14 cellular contexts compared by ENCODE assay signal in genomic region chr18:6781846-6782245, GRCh38. TPM values are rescaled to one million over a fixed set of nuclear protein-coding genes. Genes with fewer than 3 reads are reported as not detected.
DNase-seq lines count a peak whose midpoint lies in the region; ATAC-seq, FAIRE-seq and TF ChIP-seq lines count a peak whose summit lies in the region.
"Had no signal": no experiment of that assay in that cellular context is flagged by ENCODE, and none has a peak within 500 bp of the region (broad histone marks: within the 10 kb centered on the region; RNA-seq: fewer than 3 reads in every experiment).

No MANE protein-coding gene starts in this region.

- H3K9me3 ChIP-seq in subcutaneous abdominal adipose tissue (ENCODE audit: control insufficient read depth in 5 of 5, low read length in 5 of 5) = no peaks in the 10 kb centered on the region
- H3K9me3 ChIP-seq: esophagus muscularis mucosa had no signal

- H3K4me3 ChIP-seq in bronchial epithelial cell (ENCODE audit: low read depth, low read length) (no peak overlapping the region), subcutaneous abdominal adipose tissue (ENCODE audit: low read depth in 1 of 5, low read length in 5 of 5) (no peak overlapping the region)
- H3K4me3 ChIP-seq: esophagus muscularis mucosa had no signal

- H3K36me3 ChIP-seq in bronchial epithelial cell (ENCODE audit: control insufficient read depth, insufficient read depth, low read length) = no peaks in the 10 kb centered on the region
- H3K36me3 ChIP-seq in subcutaneous abdominal adipose tissue (ENCODE audit: control insufficient read depth in 5 of 5, insufficient read depth in 5 of 5, low read length in 5 of 5) = no peaks in the 10 kb centered on the region
- H3K36me3 ChIP-seq: esophagus muscularis mucosa had no signal

- peak overlapping the region; percentile 64 for H3K27ac ChIP-seq in subcutaneous abdominal adipose tissue (ENCODE audit: low read depth, low read length)

- H3K27me3 ChIP-seq in bronchial epithelial cell (ENCODE audit: control insufficient read depth, insufficient read depth, low read length) (no peaks in the 10 kb centered on the region), subcutaneous abdominal adipose tissue (ENCODE audit: control insufficient read depth in 5 of 5, insufficient read depth in 4 of 5, low read length in 5 of 5) (no peaks in the 10 kb centered on the region)
- H3K27me3 ChIP-seq: esophagus muscularis mucosa had no signal

- H3K9ac ChIP-seq in subcutaneous abdominal adipose tissue (ENCODE audit: low read length in 5 of 5) = peak overlapping the region in 1 of 5 donors; percentile 19

- ATAC-seq in HG02623 (IDR thresholded peaks at IDR 0.05; ENCODE audit: unreplicated experiment) = no peak
- no peak for ATAC-seq in GM19455 (IDR thresholded peaks at IDR 0.05; ENCODE audit: unreplicated experiment)

- H3K4me1 ChIP-seq in subcutaneous abdominal adipose tissue (ENCODE audit: control insufficient read depth in 5 of 5, insufficient read depth in 5 of 5, low read length in 5 of 5) = peaks cover 0 to 24% (median 18%) of the 10 kb centered on the region in 5 donors

- DNase-seq in HT1080 (ENCODE audit: low read depth) (peak; percentile 68), bronchial epithelial cell (ENCODE audit: low read depth) (peak; percentile 32), kidney glomerular epithelial cell (lab: John Stamatoyannopoulos, UW) (peak; percentile 19), NCI-H187 (lab: John Stamatoyannopoulos, UW) (no peak), midbrain (lab: John Stamatoyannopoulos, UW) (no peak)
- DNase-seq: activated B cell treated with CpG ODN at 0.5 μM for 24 hours; activated naive CD4-positive, alpha-beta T cell treated with Interleukin-2 at 50 U/mL for 16 hours; Karpas-422; naive B cell had no signal

- no peak for FAIRE-seq in bronchial epithelial cell (lab: Jason Lieb, UNC)

- TF ChIP-seq CTCF in bronchial epithelial cell (IDR thresholded peaks at IDR 0.05; ENCODE audit: insufficient read depth, low read length, severe bottlenecking) = no peak

RNA-seq across cellular contexts. Expression of gene ARHGAP28, which starts 52.3 kb away (rescaled TPM):
- total RNA-seq in HT1080 (2014; rRNA removed; shearing (Covaris generic)) = 2.5 TPM in 1 of 2 replicates, not detected in the other
- polyA plus RNA-seq in HT1080 (2015; cell fraction: cytosol; rRNA removed) = 1.1 and 1.4 TPM in 2 replicates
- polyA plus RNA-seq in HT1080 (2015; cell fraction: nucleus; rRNA removed) = 1.1 and 1.7 TPM in 2 replicates
- 0.26 and 0.38 TPM in 2 replicates for total RNA-seq in bronchial epithelial cell
- total RNA-seq: activated B cell treated with CpG ODN at 0.5 μM for 24 hours, OCI-LY7 had no signal

Comparison
In these comparisons a context has a peak if more than half of its experiments do, and no peak if none do; other contexts are left out.
1. DNase-seq: peak in HT1080 (single experiment), bronchial epithelial cell (single experiment) and kidney glomerular epithelial cell (single experiment); none in NCI-H187 (0 of 2) and midbrain (single experiment).